In genomic region chr17:50047083-50047482, GRCh38 we compare ENCODE assay signal across 1 cellular context.
TF ChIP-seq lines count a peak whose summit lies in the region.

No MANE protein-coding gene starts in this region.

TF ChIP-seq in GM23338, 12 proteins besides CTCF, POLR2A, EP300 and RAD21 (continued from another document):
- no peak for TF ChIP-seq ZNF462 (CRISPR knock-in tag; IDR thresholded peaks at IDR 0.05)
- TF ChIP-seq POLR2AphosphoS5 (IDR thresholded peaks at IDR 0.05; ENCODE audit: low read depth): no peak
